18 cellular contexts compared by ENCODE assay signal in the genomic region with DNA sequence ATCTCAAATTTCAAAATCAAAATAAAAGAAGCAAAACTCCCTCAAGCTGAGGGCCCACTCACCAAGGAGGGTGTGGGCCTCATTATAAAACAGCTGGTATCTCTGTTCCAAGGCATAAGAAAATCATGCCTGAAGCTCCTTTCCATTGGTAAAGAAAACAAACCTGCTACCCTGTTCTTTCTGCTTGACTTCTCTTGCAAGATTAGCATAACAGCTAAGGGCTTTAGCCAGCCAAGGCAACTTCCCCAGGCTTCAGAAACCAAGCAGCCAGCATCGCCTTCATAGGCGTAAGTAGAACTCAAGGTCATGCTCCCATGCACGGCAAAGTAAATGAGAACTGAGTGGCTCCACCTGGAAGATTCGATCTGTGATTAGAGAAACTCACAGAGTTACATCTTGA. TPM values are rescaled to one million over a fixed set of nuclear protein-coding genes. Genes with fewer than 3 reads are reported as not detected.
DNase-seq lines count a peak whose midpoint lies in the region; ATAC-seq and TF ChIP-seq lines count a peak whose summit lies in the region.
"Had no signal": no experiment of that assay in that cellular context is flagged by ENCODE, and none has a peak within 500 bp of the region (broad histone marks: within the 10 kb centered on the region; RNA-seq: fewer than 3 reads in every experiment).

No MANE protein-coding gene starts in this region.

- H3K36me3 Mint-ChIP-seq in nephron progenitor cell (ENCODE audit: low read depth) (no peaks in the 10 kb centered on the region), type B pancreatic cell (no peaks in the 10 kb centered on the region)

- DNase-seq in GM13976 (ENCODE audit: low spot score), result peak; percentile 37
- DNase-seq in astrocyte of the spinal cord (ENCODE audit: low read depth, low spot score), result peak; percentile 42
- DNase-seq in nephron progenitor cell, result peak; percentile 30
- DNase-seq in type B pancreatic cell (ENCODE audit: extremely low spot score, unreplicated experiment), result no peak
- no peak for DNase-seq in hepatic stellate cell (ENCODE audit: low spot score)
- no peak for DNase-seq in HUDEP-2 (lab: John Stamatoyannopoulos, UW; ENCODE audit: unreplicated experiment in 76 of 76)
- no peak for DNase-seq in GM10266 (ENCODE audit: extremely low spot score)
- DNase-seq: activated CD4-positive, alpha-beta T cell treated with anti-CD3 and anti-CD28 coated beads, Interleukin-2, amount 50 U/mL, for 48 hours; activated gamma-delta T cell treated with Interleukin-2 at 50 U/mL for 16 hours; C1 segment of cervical spinal cord; GDM1; left colon; NCI-H2081; PC-3; T-helper 1 cell had no signal

- no peak overlapping the region for H3K4me3 ChIP-seq in astrocyte of the spinal cord (ENCODE audit: low read depth, low read length)

- H3K27ac Mint-ChIP-seq in nephron progenitor cell (no peak overlapping the region), type B pancreatic cell (no peak overlapping the region)
- H3K27ac Mint-ChIP-seq: dendritic cell treated with granulocyte-macrophage colony-stimulating factor and Interleukin-4, amounts not matched to agents 40 ng/mL and 50 ng/mL, for 4 days had no signal

- ATAC-seq in HG02870 (IDR thresholded peaks at IDR 0.05; ENCODE audit: unreplicated experiment), result peak; percentile 51
- ATAC-seq: HCT116, left colon, PC-3 had no signal

- H3K9me3 Mint-ChIP-seq in nephron progenitor cell, result no peaks in the 10 kb centered on the region
- no peaks in the 10 kb centered on the region for H3K9me3 Mint-ChIP-seq in type B pancreatic cell
- H3K9me3 Mint-ChIP-seq: dendritic cell treated with granulocyte-macrophage colony-stimulating factor and Interleukin-4, amounts not matched to agents 40 ng/mL and 50 ng/mL, for 4 days had no signal

- TF ChIP-seq CTCF in GM13976 (IDR thresholded peaks at IDR 0.05; ENCODE audit: borderline replicate concordance, control extremely low read depth, extremely low read depth, insufficient read depth, missing control alignments) (no peak), astrocyte of the spinal cord (IDR thresholded peaks at IDR 0.05; ENCODE audit: low read depth, low read length) (no peak), nephron progenitor cell (IDR thresholded peaks at IDR 0.05) (no peak), type B pancreatic cell (conservative IDR thresholded peaks at IDR 0.05) (no peak), GM10266 (IDR thresholded peaks at IDR 0.05; ENCODE audit: control insufficient read depth, insufficient read depth, low read depth, missing control alignments) (no peak)

- in situ Hi-C loops in GM13976 (cut with MboI; ENCODE audit: low sequenced_read_pairs, unreplicated experiment) (loop anchor here (10.0 kb wide), 1 partner anchor 228 kb away; no protein-coding TSS in a partner anchor), astrocyte of the spinal cord (cut with HindIII; ENCODE audit: low sequenced_read_pairs) (no loop called here)

- H3K4me3 Mint-ChIP-seq in nephron progenitor cell (no peak overlapping the region), type B pancreatic cell (no peak overlapping the region)
- H3K4me3 Mint-ChIP-seq: dendritic cell treated with granulocyte-macrophage colony-stimulating factor and Interleukin-4, amounts not matched to agents 40 ng/mL and 50 ng/mL, for 4 days had no signal

- H3K4me1 Mint-ChIP-seq in nephron progenitor cell (peaks cover 38% of the 10 kb centered on the region), type B pancreatic cell (ENCODE audit: unreplicated experiment) (peaks cover 12% of the 10 kb centered on the region)

- H3K27me3 Mint-ChIP-seq in nephron progenitor cell (ENCODE audit: low read depth, poor library complexity) (peaks cover 2% of the 10 kb centered on the region), type B pancreatic cell (peaks cover 3% of the 10 kb centered on the region)

RNA-seq across cellular contexts. Expression of gene MRO, which starts 3.0 kb away (rescaled TPM):
- 1.2 and 8.6 TPM in 2 replicates for total RNA-seq in type B pancreatic cell (ENCODE audit: low replicate concordance)

Comparison
In these comparisons a context has a peak if more than half of its experiments do, and no peak if none do; other contexts are left out.
1. DNase-seq: peak in GM13976 (single experiment), astrocyte of the spinal cord (single experiment) and nephron progenitor cell (single experiment); none in type B pancreatic cell (single experiment), hepatic stellate cell (single experiment), HUDEP-2 (0 of 76) and GM10266 (single experiment).